ENCODE assay signal across 10 cellular contexts in the genomic region with DNA sequence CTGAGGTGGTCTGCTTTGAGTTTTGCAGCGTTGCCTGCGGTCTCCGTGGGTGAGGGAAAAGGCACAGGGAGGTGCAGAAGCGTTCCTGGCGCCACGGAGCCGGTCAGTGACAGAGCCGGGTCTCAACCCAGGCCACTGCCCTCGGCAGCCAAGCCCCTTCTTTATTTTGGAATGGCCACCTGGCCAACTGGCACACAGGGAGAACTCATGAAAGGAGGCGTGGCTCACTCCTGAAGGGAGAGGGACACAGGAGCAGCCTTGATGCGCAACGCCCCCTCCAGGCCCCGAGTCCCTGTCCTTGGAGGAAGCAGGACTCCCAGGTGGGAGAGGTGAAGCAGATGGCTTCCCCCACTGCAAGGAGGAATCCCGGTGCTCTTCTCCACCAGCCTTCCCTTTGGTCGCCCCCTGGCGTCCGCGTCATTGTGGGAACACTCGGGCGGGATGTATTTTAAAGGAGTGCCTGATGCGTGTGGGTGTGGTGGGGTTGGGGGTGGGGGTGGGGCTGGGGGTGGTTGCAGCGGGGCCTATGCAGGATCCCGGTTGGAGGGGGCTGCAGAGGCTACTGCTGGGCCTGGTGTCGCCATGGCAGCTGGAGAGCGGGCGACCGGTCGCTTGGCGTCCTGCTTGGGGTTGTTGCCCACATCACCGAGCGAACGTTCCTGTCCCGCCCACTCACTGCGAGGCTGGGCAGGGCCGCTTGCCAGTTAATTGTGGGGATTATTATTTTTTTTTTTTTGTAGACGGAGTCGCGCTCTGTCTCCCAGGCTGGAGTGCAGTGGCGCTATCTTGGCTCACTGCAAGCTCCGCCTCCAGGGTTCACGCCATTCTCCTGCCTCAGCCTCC. TPM values are rescaled to one million over a fixed set of nuclear protein-coding genes. Genes with fewer than 3 reads are reported as not detected.
DNase-seq lines count a peak whose midpoint lies in the region; ATAC-seq and TF ChIP-seq lines count a peak whose summit lies in the region.
"Had no signal": no experiment of that assay in that cellular context is flagged by ENCODE, and none has a peak within 500 bp of the region (broad histone marks: within the 10 kb centered on the region; RNA-seq: fewer than 3 reads in every experiment).

No MANE protein-coding gene starts in this region.

- H3K27ac Mint-ChIP-seq in natural killer cell treated with Interleukin-12 subunit alpha and Interleukin-12 subunit beta and Interleukin-15 and Interleukin-18, amount 100 ng/mL, for 72 hours, result no peak overlapping the region
- H3K27ac Mint-ChIP-seq: activated T-cell treated with anti-CD3 and anti-CD28 coated beads, Interleukin-2, amount 50 U/mL, for 72 hours had no signal

- ATAC-seq in natural killer cell treated with Interleukin-12 subunit alpha and Interleukin-12 subunit beta and Interleukin-15 and Interleukin-18, amount 100 ng/mL, for 72 hours, result no peak
- ATAC-seq in HG02759 (IDR thresholded peaks at IDR 0.05; ENCODE audit: unreplicated experiment), result no peak

- peaks cover 27 to 30% of the 10 kb centered on the region in 2 donors for H3K4me1 Mint-ChIP-seq in natural killer cell treated with Interleukin-12 subunit alpha and Interleukin-12 subunit beta and Interleukin-15 and Interleukin-18, amount 100 ng/mL, for 72 hours (ENCODE audit: low read depth in 2 of 2)

- H3K36me3 Mint-ChIP-seq in natural killer cell treated with Interleukin-12 subunit alpha and Interleukin-12 subunit beta and Interleukin-15 and Interleukin-18, amount 100 ng/mL, for 72 hours, result no peaks in the 10 kb centered on the region

- peaks cover 3% of the 10 kb centered on the region for H3K36me3 ChIP-seq in H7 (replicated peaks; ENCODE audit: control insufficient read depth, insufficient read depth, low read length)

- DNase-seq in H7, result peak; percentile 95
- peak; percentile 79 for DNase-seq in NCI-H524 treated with DMSO at 0.1 percent for 48 hours (lab: John Stamatoyannopoulos, UW)
- peak; percentile 85 for DNase-seq in ecto neural progenitor cell (ENCODE audit: low spot score)
- peak; percentile 46 for DNase-seq in natural killer cell treated with Interleukin-12 subunit alpha and Interleukin-12 subunit beta and Interleukin-15 and Interleukin-18, amount 100 ng/mL, for 72 hours (ENCODE audit: low spot score)
- no peak for DNase-seq in GM20000 (ENCODE audit: low spot score)
- no peak for DNase-seq in stimulated activated CD4-positive, alpha-beta T cell treated with anti-CD3 and anti-CD28 coated beads, Interleukin-2, amount 100 ng/mL, for 48 hours
- DNase-seq: effector CD8-positive, alpha-beta T cell; NCI-H2171 had no signal

- no peaks in the 10 kb centered on the region for H3K9me3 Mint-ChIP-seq in natural killer cell treated with Interleukin-12 subunit alpha and Interleukin-12 subunit beta and Interleukin-15 and Interleukin-18, amount 100 ng/mL, for 72 hours
- H3K9me3 Mint-ChIP-seq: activated T-cell treated with anti-CD3 and anti-CD28 coated beads, Interleukin-2, amount 50 U/mL, for 72 hours had no signal

- peak overlapping the region; percentile 38 for H3K4me3 ChIP-seq in H7 (ENCODE audit: insufficient read depth, low read depth, low read length)

- TF ChIP-seq CTCF in GM20000 (IDR thresholded peaks at IDR 0.05; ENCODE audit: extremely low read depth, missing control alignments), result no peak

- no peaks in the 10 kb centered on the region for H3K27me3 Mint-ChIP-seq in natural killer cell treated with Interleukin-12 subunit alpha and Interleukin-12 subunit beta and Interleukin-15 and Interleukin-18, amount 100 ng/mL, for 72 hours

- H3K4me3 Mint-ChIP-seq in natural killer cell treated with Interleukin-12 subunit alpha and Interleukin-12 subunit beta and Interleukin-15 and Interleukin-18, amount 100 ng/mL, for 72 hours, result no peak overlapping the region

- H3K27me3 ChIP-seq in H7 (ENCODE audit: control insufficient read depth, insufficient read depth, low read length), result no peaks in the 10 kb centered on the region

RNA-seq across cellular contexts. Expression of gene APBA2, which starts 32.6 kb away (rescaled TPM):
- 13.9 and 15.6 TPM in 2 replicates for total RNA-seq in H7 (2014; rRNA removed; shearing (Covaris generic))
- 10 to 100 TPM in 1 of 2 donors, 1 to 10 TPM in 1; 6.0 to 19.4 TPM for total RNA-seq in natural killer cell treated with Interleukin-12 subunit alpha and Interleukin-12 subunit beta and Interleukin-15 and Interleukin-18, amount 100 ng/mL, for 72 hours

Comparison
In these comparisons a context has a peak if more than half of its experiments do, and no peak if none do; other contexts are left out.
1. DNase-seq: peak in H7 (single experiment), NCI-H524 treated with DMSO at 0.1 percent for 48 hours (single experiment), ecto neural progenitor cell (single experiment) and natural killer cell treated with Interleukin-12 subunit alpha and Interleukin-12 subunit beta and Interleukin-15 and Interleukin-18, amount 100 ng/mL, for 72 hours (single experiment); none in GM20000 (single experiment) and stimulated activated CD4-positive, alpha-beta T cell treated with anti-CD3 and anti-CD28 coated beads, Interleukin-2, amount 100 ng/mL, for 48 hours (0 of 2).